8 cellular contexts compared by ENCODE assay signal in the genomic region with DNA sequence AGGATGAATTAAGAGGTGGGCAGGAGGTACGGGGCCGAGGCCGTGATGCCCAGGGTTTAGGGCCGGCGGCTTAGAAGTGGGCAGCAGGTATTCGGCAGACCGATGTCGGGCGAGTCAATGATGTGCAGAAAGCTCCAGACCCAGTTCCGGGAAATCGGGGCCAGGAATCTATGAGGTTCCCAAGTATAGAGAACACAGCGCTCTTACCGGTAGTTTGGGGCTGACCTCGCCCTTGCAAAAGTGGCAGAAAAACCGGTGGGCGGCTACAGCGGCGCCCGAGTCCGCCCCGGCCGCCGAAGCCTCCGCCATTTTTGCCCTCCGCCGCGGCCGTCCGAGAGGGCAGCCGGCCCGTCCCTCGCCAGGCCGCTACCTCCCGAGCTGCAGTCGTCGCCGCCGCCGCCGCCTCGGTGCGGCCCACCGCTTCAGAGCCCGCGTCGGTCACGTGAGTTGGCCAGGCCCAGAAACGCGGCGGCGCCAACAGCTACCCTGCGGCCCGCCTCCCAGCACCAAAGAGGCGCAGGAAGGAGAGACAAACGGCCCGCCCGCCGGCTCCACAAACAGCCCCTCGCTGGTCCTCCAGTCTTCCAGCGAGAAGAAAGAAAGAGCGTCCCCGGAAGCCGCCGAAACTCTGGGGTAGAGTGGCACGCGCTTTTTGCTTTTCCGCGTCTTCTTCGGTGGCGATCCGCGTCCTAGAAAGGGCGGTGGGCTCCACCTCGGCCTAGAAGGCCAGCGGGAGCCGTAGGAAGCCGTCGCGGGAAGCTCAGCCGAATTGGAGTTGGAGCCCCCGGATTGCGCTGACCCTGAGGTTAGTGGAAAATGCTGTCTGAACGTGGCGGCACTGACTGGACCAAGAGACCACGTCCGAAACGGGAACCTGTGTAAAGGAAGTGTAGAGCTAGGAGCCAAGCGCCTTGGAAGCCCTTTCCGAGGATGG. TPM values are rescaled to one million over a fixed set of nuclear protein-coding genes. Genes with fewer than 3 reads are reported as not detected.
DNase-seq lines count a peak whose midpoint lies in the region; ATAC-seq and TF ChIP-seq lines count a peak whose summit lies in the region.

A gene with protein sequence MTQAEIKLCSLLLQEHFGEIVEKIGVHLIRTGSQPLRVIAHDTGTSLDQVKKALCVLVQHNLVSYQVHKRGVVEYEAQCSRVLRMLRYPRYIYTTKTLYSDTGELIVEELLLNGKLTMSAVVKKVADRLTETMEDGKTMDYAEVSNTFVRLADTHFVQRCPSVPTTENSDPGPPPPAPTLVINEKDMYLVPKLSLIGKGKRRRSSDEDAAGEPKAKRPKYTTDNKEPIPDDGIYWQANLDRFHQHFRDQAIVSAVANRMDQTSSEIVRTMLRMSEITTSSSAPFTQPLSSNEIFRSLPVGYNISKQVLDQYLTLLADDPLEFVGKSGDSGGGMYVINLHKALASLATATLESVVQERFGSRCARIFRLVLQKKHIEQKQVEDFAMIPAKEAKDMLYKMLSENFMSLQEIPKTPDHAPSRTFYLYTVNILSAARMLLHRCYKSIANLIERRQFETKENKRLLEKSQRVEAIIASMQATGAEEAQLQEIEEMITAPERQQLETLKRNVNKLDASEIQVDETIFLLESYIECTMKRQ (plus strand): TSS at position 636 of the 934 bp plus-strand sequence. CDS start 1,577 bp downstream, outside the sequence.
A gene (minus strand): TSS at position 531 of the 934 bp plus-strand sequence. CDS start 222 bp downstream, at position 309.

- peaks cover 17% of the 10 kb centered on the region for H3F3A ChIP-seq in SK-N-SH (replicated peaks; ENCODE audit: insufficient read depth)

- H3K9ac ChIP-seq in SK-N-SH = peak within 1 kb of the TSS; percentile 87

- peaks cover 23 to 30% of the 10 kb centered on the region in 2 experiments for H3K36me3 ChIP-seq in SK-N-SH (replicated peaks in 1 of 2; ENCODE audit: control insufficient read depth in 1 of 2, insufficient read depth in 2 of 2, low read length in 1 of 2)

- peaks cover 60% of the 10 kb centered on the region for H3K79me2 ChIP-seq in SK-N-SH (ENCODE audit: insufficient read depth)

- H3K27ac Mint-ChIP-seq in activated naive CD4-positive, alpha-beta T cell treated with anti-CD3 and anti-CD28 coated beads, Interleukin-2, amount 10 ng/mL, durations not matched to agents 7 days and 5 days = peak within 1 kb of the TSS; percentile 96

- no peak for TF ChIP-seq CTCF in SK-N-SH (IDR thresholded peaks at IDR 0.05)

- peak within 1 kb of the TSS; percentile 96 for H3K4me3 Mint-ChIP-seq in activated naive CD4-positive, alpha-beta T cell treated with anti-CD3 and anti-CD28 coated beads, Interleukin-2, amount 10 ng/mL, durations not matched to agents 7 days and 5 days

- peaks cover 32% of the 10 kb centered on the region for H3K36me3 Mint-ChIP-seq in activated naive CD4-positive, alpha-beta T cell treated with anti-CD3 and anti-CD28 coated beads, Interleukin-2, amount 10 ng/mL, durations not matched to agents 7 days and 5 days

- no peaks in the 10 kb centered on the region for H3K9me3 Mint-ChIP-seq in activated naive CD4-positive, alpha-beta T cell treated with anti-CD3 and anti-CD28 coated beads, Interleukin-2, amount 10 ng/mL, durations not matched to agents 7 days and 5 days

- H3K9me3 ChIP-seq in SK-N-SH = no peaks in the 10 kb centered on the region

- no peaks in the 10 kb centered on the region for H3K27me3 Mint-ChIP-seq in activated naive CD4-positive, alpha-beta T cell treated with anti-CD3 and anti-CD28 coated beads, Interleukin-2, amount 10 ng/mL, durations not matched to agents 7 days and 5 days

- POLR2A ChIA-PET in SK-N-SH (lab: Yijun Ruan, JAX) = interaction anchor here (0.6 to 1.4 kb wide), 5 partner anchors 22 to 104 kb away, joined by 3 to 12 read pairs (median 3); a partner anchor contains a TSS

- no peaks in the 10 kb centered on the region for H4K20me1 ChIP-seq in SK-N-SH (ENCODE audit: insufficient read depth)

- ATAC-seq in HG02571 (IDR thresholded peaks at IDR 0.05; ENCODE audit: unreplicated experiment) = peak; percentile 77

- peaks cover 0 to 12% of the 10 kb centered on the region in 2 experiments; a peak in 2 of 4 replicates for H3K4me1 ChIP-seq in SK-N-SH (ENCODE audit: control insufficient read depth in 1 of 2, insufficient read depth in 2 of 2, low read depth in 1 of 2, low read length in 1 of 2)

- TF ChIP-seq RAD21 in SK-N-SH (IDR thresholded peaks at IDR 0.05; ENCODE audit: low read length) = no peak

- peak; percentile 63 for DNase-seq in GM04503 (ENCODE audit: low read depth)
- DNase-seq in NCI-H1048 (lab: John Stamatoyannopoulos, UW) = peak; percentile 86
- DNase-seq in SK-N-SH = peak; percentile 91
- DNase-seq in activated naive CD4-positive, alpha-beta T cell treated with anti-CD3 and anti-CD28 coated beads, Interleukin-2, amount 10 ng/mL, durations not matched to agents 7 days and 5 days = peak; percentile 94
- peak; percentile 91 for DNase-seq in germinal center (ENCODE audit: low spot score)
- DNase-seq in nucleus accumbens (lab: John Stamatoyannopoulos, UW) = peak in 55 of 56 donors; percentile 49 to 95 (median 82)
- peak; percentile 91 for DNase-seq in superior temporal gyrus (ENCODE audit: extremely low spot score)

- H3K9me2 ChIP-seq in SK-N-SH = no peaks in the 10 kb centered on the region

- CTCF ChIA-PET in SK-N-SH (lab: Yijun Ruan, JAX) = interaction anchor here (0.6 to 10.4 kb wide), 3 partner anchors 22 to 69 kb away, joined by 3 to 121 read pairs (median 3); a partner anchor contains a TSS
- CTCF ChIA-PET in activated naive CD4-positive, alpha-beta T cell treated with anti-CD3 and anti-CD28 coated beads, Interleukin-2, amount 10 ng/mL, durations not matched to agents 7 days and 5 days (lab: Charles Lee) = interaction anchor here (6.3 kb wide), 1 partner anchor 22 kb away, joined by 59 read pairs; a partner anchor contains a TSS

- H3K27ac ChIP-seq in SK-N-SH (ENCODE audit: low read depth in 2 of 2, low read length in 1 of 2) = peak within 1 kb of the TSS; percentile 92 to 98

- peak; percentile 24 to 34; a peak in 2 of 4 replicates for TF ChIP-seq EP300 in SK-N-SH (IDR thresholded peaks at IDR 0.05; ENCODE audit: borderline replicate concordance in 1 of 2, low read depth in 1 of 2, low read length in 1 of 2)

- peak within 1 kb of the TSS; percentile 90 to 99 for H3K4me3 ChIP-seq in SK-N-SH (ENCODE audit: low read depth in 2 of 2, low read length in 1 of 2)

- peak within 1 kb of the TSS; percentile 90 for H2AFZ ChIP-seq in SK-N-SH (ENCODE audit: low read depth)

- no peaks in the 10 kb centered on the region for H3K27me3 ChIP-seq in SK-N-SH (ENCODE audit: insufficient read depth)

- peaks cover 40% of the 10 kb centered on the region for H3K4me1 Mint-ChIP-seq in activated naive CD4-positive, alpha-beta T cell treated with anti-CD3 and anti-CD28 coated beads, Interleukin-2, amount 10 ng/mL, durations not matched to agents 7 days and 5 days

- peak within 1 kb of the TSS; percentile 74 for H3K4me2 ChIP-seq in SK-N-SH

- WGBS in SK-N-SH (ENCODE audit: low lambda C conversion rate) = 5% methylated on average over 37 of the region's 89 CpGs

TF ChIP-seq in SK-N-SH, 30 proteins besides CTCF, POLR2A, EP300 and RAD21 (continues in another document):
- peak; percentile 38; the same call in 1 of the 2 replicates for TF ChIP-seq TCF12 (IDR thresholded peaks at IDR 0.05)
- peak; percentile 90; the same call in 1 of the 2 replicates for TF ChIP-seq SIN3A (IDR thresholded peaks at IDR 0.05; ENCODE audit: borderline replicate concordance, low read depth, low read length)
- peak; percentile 8; the same call in 1 of the 2 replicates for TF ChIP-seq SMC3 (IDR thresholded peaks at IDR 0.05; ENCODE audit: low read depth, low read length)
- TF ChIP-seq RFX5 (IDR thresholded peaks at IDR 0.05; ENCODE audit: low read length) = 0 out of 2 replicates have a peak, but pooled peaks have one; percentile 40
- TF ChIP-seq MXI1 (IDR thresholded peaks at IDR 0.05; ENCODE audit: low read depth, low read length) = peak; percentile 96
- TF ChIP-seq, protein P1, sequence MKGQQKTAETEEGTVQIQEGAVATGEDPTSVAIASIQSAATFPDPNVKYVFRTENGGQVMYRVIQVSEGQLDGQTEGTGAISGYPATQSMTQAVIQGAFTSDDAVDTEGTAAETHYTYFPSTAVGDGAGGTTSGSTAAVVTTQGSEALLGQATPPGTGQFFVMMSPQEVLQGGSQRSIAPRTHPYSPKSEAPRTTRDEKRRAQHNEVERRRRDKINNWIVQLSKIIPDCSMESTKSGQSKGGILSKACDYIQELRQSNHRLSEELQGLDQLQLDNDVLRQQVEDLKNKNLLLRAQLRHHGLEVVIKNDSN (IDR thresholded peaks at IDR 0.05; ENCODE audit: borderline replicate concordance, low read depth) = peak; percentile 91
- peak; percentile 72 for TF ChIP-seq YY1 (IDR thresholded peaks at IDR 0.05; ENCODE audit: low read depth)
- TF ChIP-seq, protein P2, sequence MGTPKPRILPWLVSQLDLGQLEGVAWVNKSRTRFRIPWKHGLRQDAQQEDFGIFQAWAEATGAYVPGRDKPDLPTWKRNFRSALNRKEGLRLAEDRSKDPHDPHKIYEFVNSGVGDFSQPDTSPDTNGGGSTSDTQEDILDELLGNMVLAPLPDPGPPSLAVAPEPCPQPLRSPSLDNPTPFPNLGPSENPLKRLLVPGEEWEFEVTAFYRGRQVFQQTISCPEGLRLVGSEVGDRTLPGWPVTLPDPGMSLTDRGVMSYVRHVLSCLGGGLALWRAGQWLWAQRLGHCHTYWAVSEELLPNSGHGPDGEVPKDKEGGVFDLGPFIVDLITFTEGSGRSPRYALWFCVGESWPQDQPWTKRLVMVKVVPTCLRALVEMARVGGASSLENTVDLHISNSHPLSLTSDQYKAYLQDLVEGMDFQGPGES (IDR thresholded peaks at IDR 0.05; ENCODE audit: low read depth, low read length) = no peak
- peak; percentile 86 for TF ChIP-seq POLR2AphosphoS5 (IDR thresholded peaks at IDR 0.05; ENCODE audit: low read depth, low read length)
- peak; percentile 94 for TF ChIP-seq TAF1 (IDR thresholded peaks at IDR 0.05; ENCODE audit: borderline replicate concordance, low read depth, low read length)
- no peak for TF ChIP-seq RXRA (IDR thresholded peaks at IDR 0.05; ENCODE audit: borderline replicate concordance, low read depth)
- TF ChIP-seq RCOR1 (IDR thresholded peaks at IDR 0.05; ENCODE audit: low read length) = no peak
- no peak for TF ChIP-seq FOXM1 (IDR thresholded peaks at IDR 0.05; ENCODE audit: low read depth)
- TF ChIP-seq ELF1 (IDR thresholded peaks at IDR 0.05) = peak; percentile 84
- TF ChIP-seq CHD2 (IDR thresholded peaks at IDR 0.05; ENCODE audit: low read length, partially characterized antibody) = no peak
- no peak for TF ChIP-seq FOXJ3 (CRISPR knock-in tag; IDR thresholded peaks at IDR 0.05)
- no peak for TF ChIP-seq GATA2 (CRISPR knock-in tag; IDR thresholded peaks at IDR 0.05)

RNA-seq across cellular contexts. Expression of the first gene that starts in this region (rescaled TPM):
- 34.1 and 40.9 TPM in 2 replicates for polyA plus RNA-seq in SK-N-SH (2012; rRNA removed)
- 32.1 and 36.1 TPM in 2 replicates for polyA plus RNA-seq in SK-N-SH (2012; cell fraction: cytosol; rRNA removed)
- polyA plus RNA-seq in SK-N-SH (2012; cell fraction: nucleus; rRNA removed) = 51.9 and 53.9 TPM in 2 replicates

RNA-seq across cellular contexts. Expression of the second gene that starts in this region (rescaled TPM):
- polyA plus RNA-seq in SK-N-SH (2012; rRNA removed) = 4.8 and 6.1 TPM in 2 replicates
- 5.0 and 5.2 TPM in 2 replicates for polyA plus RNA-seq in SK-N-SH (2012; cell fraction: cytosol; rRNA removed)
- 8.0 and 15.4 TPM in 2 replicates for polyA plus RNA-seq in SK-N-SH (2012; cell fraction: nucleus; rRNA removed)

Comparison
In these comparisons a context has a peak if more than half of its experiments do, and no peak if none do; other contexts are left out.
1. Peak in every context shown above with its lines: DNase-seq, ATAC-seq, H3K4me3 ChIP-seq and H3K27ac ChIP-seq.